In the genomic region with DNA sequence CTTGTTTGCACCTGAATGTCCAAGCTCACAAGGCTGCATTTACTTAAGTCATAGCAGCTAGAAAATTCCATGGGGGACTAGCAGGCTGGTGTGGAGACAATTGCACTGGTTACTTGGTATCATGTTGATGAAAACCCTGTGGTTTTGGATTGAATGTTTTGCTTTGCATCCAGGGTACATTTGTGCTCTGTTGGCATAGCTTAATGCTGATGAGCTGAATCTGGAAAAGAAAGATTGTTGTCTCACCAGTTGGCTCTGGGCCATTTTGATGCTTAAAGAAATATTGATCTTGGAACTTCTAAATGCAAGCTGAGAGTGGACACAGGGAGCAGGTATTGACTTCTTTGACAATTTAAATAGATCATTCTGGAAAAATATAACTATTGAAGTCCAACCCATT, we compare ENCODE assay signal across 22 cellular contexts.
"Had no signal": no experiment of that assay in that cellular context is flagged by ENCODE, and none has a peak within 500 bp of the region (broad histone marks: within the 10 kb centered on the region; RNA-seq: fewer than 3 reads in every experiment).

No MANE protein-coding gene starts in this region.

- H3K27me3 ChIP-seq: stomach, suprapubic skin, tibial nerve, uterus had no signal

- H3K4me3 ChIP-seq: lower lobe of right lung, psoas muscle, stomach, suprapubic skin, tibial nerve, uterus had no signal

- H3K9me3 ChIP-seq: lower lobe of right lung, psoas muscle, stomach, suprapubic skin, tibial nerve, uterus had no signal

- H3K27ac ChIP-seq: lower lobe of right lung, psoas muscle, stomach, suprapubic skin, tibial nerve, uterus had no signal

- H3K4me1 ChIP-seq: lower lobe of right lung, psoas muscle, stomach, suprapubic skin, tibial nerve, uterus had no signal

- H3K36me3 ChIP-seq: lower lobe of right lung, stomach, suprapubic skin, tibial nerve, uterus had no signal

- ATAC-seq: activated CD4-positive, alpha-beta T cell treated with anti-CD3 and anti-CD28 coated beads for 36 hours; activated naive CD4-positive, alpha-beta T cell treated with anti-CD3 and anti-CD28 coated beads, Interleukin-2, amount 50 U/mL, for 72 hours; activated T-helper 17 cell treated with anti-CD3 and anti-CD28 coated beads, Interleukin-2, amount 50 U/mL, for 72 hours; left lobe of liver; lower lobe of right lung; naive thymus-derived CD4-positive, alpha-beta T cell; psoas muscle; right cardiac atrium; stimulated activated effector memory CD8-positive, alpha-beta T cell treated with anti-CD3 and anti-CD28 coated beads, Interleukin-12 subunit alpha, Interleukin-12 subunit beta, amount 100 ng/mL, for 72 hours; T-cell had no signal

- DNase-seq: activated B cell treated with CpG ODN at 0.5 μM for 24 hours; activated CD4-positive, alpha-beta T cell treated with anti-CD3 and anti-CD28 coated beads for 36 hours; activated CD4-positive, alpha-beta T cell treated with anti-CD3 and anti-CD28 coated beads, Interleukin-2, amount 50 U/mL, for 4 hours; activated CD8-positive, alpha-beta memory T cell treated with anti-CD3 and anti-CD28 coated beads for 24 hours; activated CD8-positive, alpha-beta memory T cell treated with anti-CD3 and anti-CD28 coated beads, Interleukin-2, amount 50 U/mL, for 4 hours; activated T-cell treated with anti-CD3 and anti-CD28 coated beads, Interleukin-2, amount 50 U/mL, for 24 hours; cortex of kidney; endodermal cell; lower lobe of right lung; naive thymus-derived CD4-positive, alpha-beta T cell; psoas muscle; right cardiac atrium; stimulated activated CD4-positive, alpha-beta T cell treated with anti-CD3 and anti-CD28 coated beads, Interleukin-1b, Interleukin-23, amount 100 ng/mL, for 48 hours; stomach; T-cell; uterus had no signal
